Comparison of ENCODE assay signal across 12 cellular contexts in the genomic region with DNA sequence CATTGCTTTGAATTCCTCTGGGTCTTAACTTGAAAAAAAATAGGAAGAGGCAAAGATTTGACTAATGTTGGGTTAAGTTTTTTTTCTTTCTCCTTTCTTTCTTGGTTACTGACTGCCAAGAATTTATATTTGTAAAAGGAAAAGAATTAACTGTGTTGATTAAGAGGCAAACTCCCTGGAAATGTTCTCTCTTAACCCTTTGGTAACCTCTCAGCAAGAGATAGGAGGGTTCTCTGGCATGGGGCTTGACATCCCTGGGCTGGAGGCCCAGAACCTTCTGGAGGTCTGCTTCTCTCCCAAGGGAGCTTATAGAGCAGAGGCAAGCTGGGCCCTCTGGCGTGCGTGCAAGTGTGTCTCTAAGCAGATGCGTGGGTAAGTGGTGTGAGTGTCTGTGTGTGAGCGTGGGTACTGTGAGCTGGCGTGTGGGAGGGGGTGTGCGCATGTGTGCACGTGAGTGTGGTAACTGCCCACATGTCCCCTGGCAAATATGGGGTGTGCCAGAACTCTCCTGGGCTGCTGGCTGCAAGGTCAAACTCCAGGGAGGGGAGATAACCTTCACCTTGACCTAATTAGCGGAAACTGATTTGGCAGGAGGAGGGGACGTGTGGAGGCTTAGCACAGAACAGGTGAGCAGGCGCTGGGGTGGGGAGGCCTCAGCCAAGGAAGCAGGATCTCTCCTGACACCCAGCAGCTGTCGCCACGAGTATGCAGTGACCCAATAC. TPM values are rescaled to one million over a fixed set of nuclear protein-coding genes. Genes with fewer than 3 reads are reported as not detected.
DNase-seq lines count a peak whose midpoint lies in the region; ATAC-seq, FAIRE-seq and TF ChIP-seq lines count a peak whose summit lies in the region.
"Had no signal": no experiment of that assay in that cellular context is flagged by ENCODE, and none has a peak within 500 bp of the region (broad histone marks: within the 10 kb centered on the region; RNA-seq: fewer than 3 reads in every experiment).

No MANE protein-coding gene starts in this region.

- TF ChIP-seq CTCF in H9 (conservative IDR thresholded peaks at IDR 0.05) (no peak), body of pancreas (IDR thresholded peaks at IDR 0.05) (no peak)

- H3K4me3 ChIP-seq in body of pancreas (no peak overlapping the region), right cardiac atrium (ENCODE audit: low read length) (no peak overlapping the region), small intestine (ENCODE audit: low read depth in 1 of 2, low read length in 2 of 2) (no peak overlapping the region)

- intact Hi-C loops in body of pancreas (cut with DNase I): no loop called here
- intact Hi-C loops in right cardiac atrium (cut with DNase I): no loop called here

- H3K27me3 Mint-ChIP-seq in H9 (ENCODE audit: low read depth): peaks cover 15% of the 10 kb centered on the region

- DNase-seq in H9 (peak; percentile 24), body of pancreas (peak; percentile 60 to 84 (median 78)), right cardiac atrium (peak; percentile 53 to 86 (median 80)), small intestine (peak; percentile 62), activated T-cell treated with anti-CD3 and anti-CD28 coated beads for 4 hours (no peak)
- DNase-seq: activated CD4-positive, alpha-beta memory T cell treated with anti-CD3 and anti-CD28 coated beads, Interleukin-2, amount 10 ng/mL, durations not matched to agents 7 days and 5 days; activated gamma-delta T cell; CD8-positive, alpha-beta T cell; NCI-H524 treated with DMSO at 0.1 percent for 48 hours; retina had no signal

- H3K56ac ChIP-seq in H9 (ENCODE audit: insufficient read length, low read depth, low read length): no peak overlapping the region

- no peaks in the 10 kb centered on the region for H3K79me2 ChIP-seq in H9 (ENCODE audit: insufficient read depth, low read length)

- H3K4me3 Mint-ChIP-seq in H9: no peak overlapping the region
- H3K4me3 Mint-ChIP-seq: activated CD4-positive, alpha-beta memory T cell treated with anti-CD3 and anti-CD28 coated beads, Interleukin-2, amount 10 ng/mL, durations not matched to agents 7 days and 5 days; CD8-positive, alpha-beta T cell had no signal

- no peak overlapping the region for H2BK5ac ChIP-seq in H9 (ENCODE audit: insufficient read length, low read length)

- TF ChIP-seq POLR2A in body of pancreas (IDR thresholded peaks at IDR 0.05): peak in 2 of 3 donors; percentile 19 to 55

- H3K27ac ChIP-seq in H9 (ENCODE audit: insufficient read length, low read depth, low read length): no peak overlapping the region
- H3K27ac ChIP-seq in body of pancreas: peak overlapping the region; percentile 54 to 84 (median 70)
- H3K27ac ChIP-seq in right cardiac atrium (ENCODE audit: low read length): no peak overlapping the region
- H3K27ac ChIP-seq in small intestine (ENCODE audit: low read depth in 1 of 2, low read length in 1 of 2): no peak overlapping the region

- no peak overlapping the region for H3K23ac ChIP-seq in H9 (ENCODE audit: insufficient read length, low read depth, low read length)

- no peak overlapping the region for H2BK120ac ChIP-seq in H9 (ENCODE audit: low read depth, low read length, poor library complexity, severe bottlenecking)

- no peak overlapping the region for H2BK12ac ChIP-seq in H9 (ENCODE audit: insufficient read length, low read depth, low read length)

- no peak overlapping the region for H4K5ac ChIP-seq in H9 (ENCODE audit: insufficient read length, low read depth, low read length)

- H3K4me1 ChIP-seq in H9 (ENCODE audit: insufficient read depth, low read length) (peaks cover 2% of the 10 kb centered on the region; the same call in 1 of the 2 replicates), body of pancreas (peaks cover 55% of the 10 kb centered on the region), right cardiac atrium (ENCODE audit: control insufficient read depth, insufficient read depth, low read length) (peaks cover 3% of the 10 kb centered on the region), small intestine (ENCODE audit: control insufficient read depth in 2 of 2, insufficient read depth in 1 of 2, low read depth in 1 of 2, low read length in 1 of 2) (peaks cover 2 to 6% of the 10 kb centered on the region in 2 donors)

- no peak overlapping the region for H2BK15ac ChIP-seq in H9 (ENCODE audit: low read depth, low read length)

- H3K23me2 ChIP-seq in H9 (ENCODE audit: insufficient read length, low read depth, low read length, poor library complexity, severe bottlenecking): no peaks in the 10 kb centered on the region

- H3K4ac ChIP-seq in H9 (ENCODE audit: low read depth, low read length): no peak overlapping the region

- no peak overlapping the region for H4K8ac ChIP-seq in H9 (replicated peaks; ENCODE audit: insufficient read length, low read depth, low read length)

- H3K36me3 ChIP-seq in body of pancreas (replicated peaks in 1 of 2; ENCODE audit: insufficient read depth in 1 of 2, low read depth in 2 of 2) (no peaks in the 10 kb centered on the region), small intestine (ENCODE audit: control insufficient read depth in 2 of 2, insufficient read depth in 2 of 2, low read length in 2 of 2) (no peaks in the 10 kb centered on the region)

- H3K9ac ChIP-seq in H9 (ENCODE audit: extremely low read depth, insufficient read length, low read length): no peak overlapping the region

- H3K9me3 ChIP-seq in H9 (ENCODE audit: control insufficient read depth, low read depth, low read length): no peaks in the 10 kb centered on the region
- no peaks in the 10 kb centered on the region for H3K9me3 ChIP-seq in body of pancreas
- no peaks in the 10 kb centered on the region for H3K9me3 ChIP-seq in right cardiac atrium (ENCODE audit: control insufficient read depth, low read length)
- no peaks in the 10 kb centered on the region for H3K9me3 ChIP-seq in small intestine (ENCODE audit: control insufficient read depth, low read depth)

- no peak overlapping the region for H3K18ac ChIP-seq in H9 (ENCODE audit: insufficient read length, low read depth, low read length)

- no peak overlapping the region for H4K91ac ChIP-seq in H9 (ENCODE audit: insufficient read length, low read depth, low read length)

- peaks cover 2% of the 10 kb centered on the region for H4K20me1 ChIP-seq in H9 (ENCODE audit: control insufficient read depth, insufficient read depth, insufficient read length)

- no peak overlapping the region for H2AFZ ChIP-seq in H9 (ENCODE audit: low read length)

- no peak for FAIRE-seq in small intestine (lab: Jason Lieb, UNC)

- H3K4me1 Mint-ChIP-seq in H9: peaks cover 23 to 30% of the 10 kb centered on the region in 2 experiments

- H3K4me2 ChIP-seq in H9 (ENCODE audit: insufficient read depth, insufficient read length, low read length): no peak overlapping the region

- H3K9me3 Mint-ChIP-seq in H9: no peaks in the 10 kb centered on the region
- H3K9me3 Mint-ChIP-seq: activated CD4-positive, alpha-beta memory T cell treated with anti-CD3 and anti-CD28 coated beads, Interleukin-2, amount 10 ng/mL, durations not matched to agents 7 days and 5 days; CD8-positive, alpha-beta T cell had no signal

- H3K27ac Mint-ChIP-seq in H9: peak overlapping the region in 1 of 3 experiments; percentile 84; a peak in 3 of 7 replicates
- H3K27ac Mint-ChIP-seq: activated CD4-positive, alpha-beta memory T cell treated with anti-CD3 and anti-CD28 coated beads, Interleukin-2, amount 10 ng/mL, durations not matched to agents 7 days and 5 days; CD8-positive, alpha-beta T cell had no signal

- no peaks in the 10 kb centered on the region for H3K79me1 ChIP-seq in H9 (ENCODE audit: insufficient read depth, low read depth, low read length, poor library complexity, severe bottlenecking)

- H3K36me3 Mint-ChIP-seq in H9 (ENCODE audit: insufficient read depth in 1 of 3, low read depth in 3 of 3): no peaks in the 10 kb centered on the region
- H3K36me3 Mint-ChIP-seq: CD8-positive, alpha-beta T cell had no signal

- H3K14ac ChIP-seq in H9 (ENCODE audit: insufficient read depth, low read length): no peak overlapping the region

- H2BK20ac ChIP-seq in H9 (ENCODE audit: low read depth, low read length, poor library complexity, severe bottlenecking): no peak overlapping the region

- ATAC-seq in body of pancreas: peak; percentile 77
- peak; percentile 36 to 44 for ATAC-seq in right cardiac atrium
- ATAC-seq in HG02623 (IDR thresholded peaks at IDR 0.05; ENCODE audit: unreplicated experiment): no peak
- ATAC-seq in GM21717 (IDR thresholded peaks at IDR 0.05; ENCODE audit: unreplicated experiment): no peak
- ATAC-seq: CD8-positive, alpha-beta T cell had no signal

- H2AK5ac ChIP-seq in H9 (ENCODE audit: insufficient read length, low read length): no peak overlapping the region

- WGBS in H9 (ENCODE audit: extremely low coverage, insufficient read length, low lambda C conversion rate): no CpG with 5 or more reads among the region's 12 CpGs
- 14 to 16% methylated on average over 5 to 12 of the region's 12 CpGs for WGBS in body of pancreas, 2 donors
- 52% methylated on average over 12 of the region's 12 CpGs for WGBS in right cardiac atrium
- WGBS in small intestine, 3 donors: 22 to 49% (median 30%) methylated on average over 12 of the region's 12 CpGs

- no peaks in the 10 kb centered on the region for H3K27me3 ChIP-seq in H9 (ENCODE audit: insufficient read depth, low read length)
- H3K27me3 ChIP-seq in body of pancreas: no peaks in the 10 kb centered on the region
- H3K27me3 ChIP-seq in right cardiac atrium (ENCODE audit: control insufficient read depth, insufficient read depth): no peaks in the 10 kb centered on the region
- H3K27me3 ChIP-seq in small intestine (ENCODE audit: control insufficient read depth in 2 of 2, insufficient read depth in 2 of 2, low read length in 2 of 2): no peaks in the 10 kb centered on the region

- no peak overlapping the region for H3T11ph ChIP-seq in H9 (ENCODE audit: low read length)

RNA-seq across cellular contexts. Expression of a gene that starts 49.4 kb away (rescaled TPM):
- total RNA-seq in H9 (2021) (31.9 and 34.8 TPM in 2 replicates), body of pancreas (10 to 100 TPM; 21.8 to 31.1 TPM), right cardiac atrium (10 to 100 TPM; 25.5 to 29.8 (median 27.3) TPM)
- polyA plus RNA-seq in right cardiac atrium (30.4 TPM), small intestine (10 to 100 TPM; 15.7 to 40.3 (median 19.5) TPM)

RNA-seq across cellular contexts. Expression of a gene that starts 50.7 kb away (rescaled TPM):
- total RNA-seq in H9 (2021) (39.7 and 42.2 TPM in 2 replicates), body of pancreas (10 to 100 TPM; 39.2 to 52.7 TPM), right cardiac atrium (10 to 100 TPM; 25.4 to 39.7 (median 27.9) TPM)
- polyA plus RNA-seq in right cardiac atrium (10.9 TPM), small intestine (1 to 10 TPM; 7.8 to 9.5 (median 9.0) TPM)

Comparison
In these comparisons a context has a peak if more than half of its experiments do, and no peak if none do; other contexts are left out.
1. H3K27ac ChIP-seq: peak in body of pancreas (4 of 4); none in H9 (single experiment), right cardiac atrium (single experiment) and small intestine (0 of 2).
2. ATAC-seq: peak in body of pancreas (single experiment) and right cardiac atrium (2 of 2); none in HG02623 (single experiment) and GM21717 (single experiment).